ENCODE assay signal across 8 cellular contexts in genomic region chr5:39376293-39376714, GRCh38. TPM values are rescaled to one million over a fixed set of nuclear protein-coding genes. Genes with fewer than 3 reads are reported as not detected.
A peak's percentile ranks its signal among the peaks of the same experiment; 100 is the strongest.
DNase-seq lines count a peak whose midpoint lies in the region; ATAC-seq and TF ChIP-seq lines count a peak whose summit lies in the region.

No MANE protein-coding gene starts in this region.

- H3K4me1 Mint-ChIP-seq in endodermal cell = peaks cover 18% of the 10 kb centered on the region

- H3K4me1 ChIP-seq in endodermal cell (ENCODE audit: control insufficient read depth, insufficient read depth, low read length) = peaks cover 2% of the 10 kb centered on the region
- peaks cover 5% of the 10 kb centered on the region for H3K4me1 ChIP-seq in mucosa of descending colon (ENCODE audit: low read depth)
- H3K4me1 ChIP-seq in uterus = no peaks in the 10 kb centered on the region

- WGBS in endodermal cell (ENCODE audit: insufficient coverage in 1 of 2, insufficient read length in 1 of 2), 2 experiments = 75 to 86% methylated on average over 1 to 3 of the region's 3 CpGs

- H3K9me3 ChIP-seq in endodermal cell (ENCODE audit: control insufficient read depth, low read length) (no peaks in the 10 kb centered on the region), mucosa of descending colon (no peaks in the 10 kb centered on the region), uterus (no peaks in the 10 kb centered on the region)

- H3K27ac Mint-ChIP-seq in endodermal cell = peak overlapping the region; percentile 73

- TF ChIP-seq CTCF in GM12873 (IDR thresholded peaks at IDR 0.05; ENCODE audit: insufficient read depth, low read depth, low read length, missing control alignments) (peak; percentile 73), endodermal cell (conservative IDR thresholded peaks at IDR 0.05) (peak; percentile 88), mucosa of descending colon (IDR thresholded peaks at IDR 0.05) (peak; percentile 41), uterus (IDR thresholded peaks at IDR 0.05) (peak; percentile 70 to 74 (median 72))

- H3K36me3 Mint-ChIP-seq in endodermal cell (ENCODE audit: low read depth) = peaks cover 32% of the 10 kb centered on the region

- H3K27me3 Mint-ChIP-seq in endodermal cell (ENCODE audit: insufficient read depth) = no peaks in the 10 kb centered on the region

- intact Hi-C loops in mucosa of descending colon (cut with DNase I, micrococcal nuclease) (loop anchor here (2.0 to 10.0 kb wide), 3 partner anchors 170 to 198 kb away; no protein-coding TSS in a partner anchor), uterus (cut with DNase I; ENCODE audit: low total_unique reads) (loop anchor here (5.0 kb wide), 2 partner anchors 171 to 186 kb away; no protein-coding TSS in a partner anchor)

- H3K9ac ChIP-seq in endodermal cell (ENCODE audit: extremely low read depth, low read length, poor library complexity, severe bottlenecking) = no peak overlapping the region

- H3K4me3 Mint-ChIP-seq in endodermal cell = no peak overlapping the region

- H3K36me3 ChIP-seq in endodermal cell (ENCODE audit: control insufficient read depth, insufficient read depth, low read length) (peaks cover 80% of the 10 kb centered on the region), mucosa of descending colon (ENCODE audit: low read depth) (no peaks in the 10 kb centered on the region), uterus (no peaks in the 10 kb centered on the region)

- H3K4me3 ChIP-seq in endodermal cell (ENCODE audit: low read length) = no peak overlapping the region
- no peak overlapping the region for H3K4me3 ChIP-seq in mucosa of descending colon
- H3K4me3 ChIP-seq in uterus = no peak overlapping the region

- TF ChIP-seq POLR2A in uterus (IDR thresholded peaks at IDR 0.05) = no peak

- H3K27ac ChIP-seq in endodermal cell (ENCODE audit: low read depth, low read length) (no peak overlapping the region), uterus (no peak overlapping the region)

- no peaks in the 10 kb centered on the region for H3K9me3 Mint-ChIP-seq in endodermal cell

- H3K27me3 ChIP-seq in endodermal cell (ENCODE audit: control insufficient read depth, insufficient read depth, low read length, poor library complexity, severe bottlenecking) (no peaks in the 10 kb centered on the region), uterus (no peaks in the 10 kb centered on the region)

- DNase-seq in A172 (ENCODE audit: low spot score) (peak; percentile 68), NCI-H146 (lab: John Stamatoyannopoulos, UW) (peak; percentile 2), T1000 (lab: John Stamatoyannopoulos, UW) (peak; percentile 15), endodermal cell (peak; percentile 80), mucosa of descending colon (peak in 1 of 3 donors; percentile 80), uterus (peak; percentile 34 to 53)

- ATAC-seq in HG02759 (IDR thresholded peaks at IDR 0.05; ENCODE audit: unreplicated experiment) (peak; percentile 86), mucosa of descending colon (peak; percentile 69)

RNA-seq across cellular contexts. Expression of gene C9, which starts 12.0 kb away (rescaled TPM):
- total RNA-seq in A172 (2014; rRNA removed; shearing (Covaris generic)) = not detected in 2 replicates
- total RNA-seq in endodermal cell (not detected), mucosa of descending colon (under 1 TPM in 1 of 3 donors, not detected in 2; 0.12 TPM), uterus (not detected)
- polyA plus RNA-seq in endodermal cell (2013, experiment 1 of 2) = not detected
- not detected for polyA plus RNA-seq in endodermal cell (2013, experiment 2 of 2)

RNA-seq across cellular contexts. Expression of gene DAB2, which starts 48.5 kb away (rescaled TPM):
- 38.5 and 46.1 TPM in 2 replicates for total RNA-seq in A172 (2014; rRNA removed; shearing (Covaris generic))
- 10 to 100 TPM; 12.3 to 23.8 TPM for total RNA-seq in endodermal cell
- 12.8 TPM for polyA plus RNA-seq in endodermal cell (2013, experiment 1 of 2)
- polyA plus RNA-seq in endodermal cell (2013, experiment 2 of 2) = 12.7 TPM
- 10 to 100 TPM; 55.7 to 75.1 (median 65.8) TPM for total RNA-seq in mucosa of descending colon
- total RNA-seq in uterus = 10 to 100 TPM; 23.1 to 80.1 (median 56.7) TPM
